ENCODE assay signal across 37 cellular contexts in genomic region chr4:188735082-188735481, GRCh38.
DNase-seq lines count a peak whose midpoint lies in the region; ATAC-seq, FAIRE-seq and TF ChIP-seq lines count a peak whose summit lies in the region.
"Had no signal": no experiment of that assay in that cellular context is flagged by ENCODE, and none has a peak within 500 bp of the region (broad histone marks: within the 10 kb centered on the region; RNA-seq: fewer than 3 reads in every experiment).

No MANE protein-coding gene starts in this region.

- H3K36me3 Mint-ChIP-seq in endothelial cell (ENCODE audit: low read depth, unreplicated experiment), result peaks cover 6% of the 10 kb centered on the region
- H3K36me3 Mint-ChIP-seq: CD14-positive monocyte; CD4-positive, alpha-beta memory T cell; CD4-positive, CD25-positive, alpha-beta regulatory T cell; CD8-positive, alpha-beta memory T cell; CD8-positive, alpha-beta T cell had no signal

- H3K4me3 Mint-ChIP-seq in endothelial cell (ENCODE audit: unreplicated experiment), result no peak overlapping the region
- H3K4me3 Mint-ChIP-seq: B cell; CD14-positive monocyte; CD4-positive, alpha-beta memory T cell; CD4-positive, alpha-beta T cell; CD4-positive, CD25-positive, alpha-beta regulatory T cell; CD8-positive, alpha-beta memory T cell; CD8-positive, alpha-beta T cell had no signal

- peak; percentile 18 for DNase-seq in left ventricle myocardium superior
- no peak for DNase-seq in left cardiac atrium
- peak; percentile 61 for DNase-seq in kidney
- no peak for DNase-seq in neuronal stem cell (ENCODE audit: low spot score)
- peak; percentile 62 for DNase-seq in upper lobe of right lung
- DNase-seq in endothelial cell (ENCODE audit: low spot score), result no peak
- DNase-seq: 8988T; ACHN; AML-193; BE2C; C1 segment of cervical spinal cord; Caco-2; Calu3; CD4-positive, alpha-beta memory T cell; CD4-positive, alpha-beta T cell; CD4-positive, CD25-positive, alpha-beta regulatory T cell; CD8-positive, alpha-beta memory T cell; CD8-positive, alpha-beta T cell; COR-L47; DMS 273 treated with DMSO at 0.1 percent for 48 hours; DMS153; DMS53; DMS79; DMS79 treated with DMSO at 0.1 percent for 48 hours; DND-41; EL had no signal

- ATAC-seq in left ventricle myocardium superior (no peak), left cardiac atrium (no peak), upper lobe of right lung (no peak), HG03025 (IDR thresholded peaks at IDR 0.05; ENCODE audit: low FRiP score, unreplicated experiment) (no peak), GM18870 (IDR thresholded peaks at IDR 0.05; ENCODE audit: unreplicated experiment) (no peak)
- ATAC-seq: A549; CD8-positive, alpha-beta T cell had no signal

- H2AK5ac ChIP-seq in neuronal stem cell (ENCODE audit: low read depth, low read length), result no peak overlapping the region

- peak overlapping the region; percentile 52 for H3K18ac ChIP-seq in neuronal stem cell (ENCODE audit: low read length)

- WGBS in neuronal stem cell (ENCODE audit: extremely low coverage in 2 of 2, insufficient read length in 2 of 2, insufficient replicate concordance in 1 of 2), 2 donors, result no CpG with 5 or more reads among the region's 15 CpGs

- no peak for FAIRE-seq in kidney (lab: Jason Lieb, UNC)
- FAIRE-seq: A204.1, A549, D721Med had no signal

- H3K14ac ChIP-seq in neuronal stem cell (ENCODE audit: low read length), result no peak overlapping the region

- H3K4me2 ChIP-seq in neuronal stem cell (ENCODE audit: insufficient read depth, low read length, poor library complexity, severe bottlenecking), result no peak overlapping the region
- H3K4me2 ChIP-seq: A549; BLaER1; BLaER1 treated with 17β-estradiol and CSF1 and Interleukin-3, amounts not matched to agents 10 nM and 100 nM had no signal

- H3K79me1 ChIP-seq in neuronal stem cell (ENCODE audit: low read depth, low read length), result no peaks in the 10 kb centered on the region

- H3K36me3 ChIP-seq in kidney (ENCODE audit: control insufficient read depth in 1 of 2, insufficient read depth in 2 of 2, low read length in 2 of 2) (no peaks in the 10 kb centered on the region), neuronal stem cell (replicated peaks in 1 of 2; ENCODE audit: control insufficient read depth in 2 of 2, insufficient read depth in 2 of 2, low read length in 2 of 2) (no peaks in the 10 kb centered on the region), upper lobe of right lung (no peaks in the 10 kb centered on the region)
- H3K36me3 ChIP-seq: BE2C; BLaER1; BLaER1 treated with 17β-estradiol and CSF1 and Interleukin-3, amounts not matched to agents 10 nM and 100 nM had no signal

- no peak overlapping the region for H2BK5ac ChIP-seq in neuronal stem cell (ENCODE audit: low read length)

- no peak overlapping the region for H2BK120ac ChIP-seq in neuronal stem cell (ENCODE audit: low read depth, low read length)

- no peaks in the 10 kb centered on the region for H3K27me3 ChIP-seq in neuronal stem cell (ENCODE audit: control insufficient read depth in 3 of 3, insufficient read depth in 3 of 3, low read depth in 1 of 3, low read length in 3 of 3)
- no peaks in the 10 kb centered on the region for H3K27me3 ChIP-seq in upper lobe of right lung
- H3K27me3 ChIP-seq: BE2C; BLaER1; BLaER1 treated with 17β-estradiol and CSF1 and Interleukin-3, amounts not matched to agents 10 nM and 100 nM had no signal

- intact Hi-C loops in left ventricle myocardium superior (cut with micrococcal nuclease), result no loop called here
- intact Hi-C loops in left cardiac atrium (cut with DNase I), result no loop called here
- intact Hi-C loops in kidney (cut with DNase I), result no loop called here
- intact Hi-C loops in upper lobe of right lung (cut with DNase I), result no loop called here

- H4K8ac ChIP-seq in neuronal stem cell (ENCODE audit: low read depth, low read length), result no peak overlapping the region

- H2BK12ac ChIP-seq in neuronal stem cell (ENCODE audit: low read length), result no peak overlapping the region

- H3K27ac ChIP-seq in kidney (ENCODE audit: low read depth in 2 of 2, low read length in 2 of 2) (no peak overlapping the region), neuronal stem cell (replicated peaks; ENCODE audit: low read length) (no peak overlapping the region), upper lobe of right lung (no peak overlapping the region)
- H3K27ac ChIP-seq: 22Rv1; A549; BLaER1; BLaER1 treated with 17β-estradiol and CSF1 and Interleukin-3, amounts not matched to agents 10 nM and 100 nM; C4-2B had no signal

- H4K91ac ChIP-seq in neuronal stem cell (ENCODE audit: low read depth, low read length, poor library complexity), result no peak overlapping the region

- H3K4me1 Mint-ChIP-seq in endothelial cell (ENCODE audit: unreplicated experiment), result no peaks in the 10 kb centered on the region
- H3K4me1 Mint-ChIP-seq: B cell; CD14-positive monocyte; CD4-positive, alpha-beta memory T cell; CD4-positive, CD25-positive, alpha-beta regulatory T cell; CD8-positive, alpha-beta memory T cell had no signal

- H3K4me1 ChIP-seq in kidney (ENCODE audit: control insufficient read depth in 1 of 2, insufficient read depth in 1 of 2, low read depth in 1 of 2, low read length in 2 of 2), result no peaks in the 10 kb centered on the region
- no peaks in the 10 kb centered on the region for H3K4me1 ChIP-seq in neuronal stem cell (ENCODE audit: control insufficient read depth in 2 of 2, insufficient read depth in 1 of 2, low read depth in 1 of 2, low read length in 2 of 2)
- no peaks in the 10 kb centered on the region for H3K4me1 ChIP-seq in upper lobe of right lung
- H3K4me1 ChIP-seq: A549; BE2C; BLaER1; BLaER1 treated with 17β-estradiol and CSF1 and Interleukin-3, amounts not matched to agents 10 nM and 100 nM had no signal

- no peaks in the 10 kb centered on the region for H3K9me3 Mint-ChIP-seq in endothelial cell (ENCODE audit: unreplicated experiment)

- H3K9me3 ChIP-seq in kidney (ENCODE audit: control insufficient read depth in 1 of 2, low read length in 2 of 2) (no peaks in the 10 kb centered on the region), neuronal stem cell (replicated peaks in 1 of 2; ENCODE audit: control insufficient read depth in 2 of 2, insufficient read depth in 1 of 2, low read depth in 1 of 2, low read length in 2 of 2) (no peaks in the 10 kb centered on the region), upper lobe of right lung (no peaks in the 10 kb centered on the region)
- H3K9me3 ChIP-seq: A549, BE2C, Caco-2 had no signal

- no peak overlapping the region for H2AFZ ChIP-seq in neuronal stem cell (ENCODE audit: low read length)

- H2BK15ac ChIP-seq in neuronal stem cell (ENCODE audit: low read length), result no peak overlapping the region

- H3K23ac ChIP-seq in neuronal stem cell (ENCODE audit: low read depth, low read length, poor library complexity), result no peak overlapping the region

- H3K27ac Mint-ChIP-seq in endothelial cell (ENCODE audit: unreplicated experiment), result no peak overlapping the region
- H3K27ac Mint-ChIP-seq: B cell; CD14-positive monocyte; CD4-positive, alpha-beta memory T cell; CD4-positive, alpha-beta T cell; CD4-positive, CD25-positive, alpha-beta regulatory T cell; CD8-positive, alpha-beta memory T cell; CD8-positive, alpha-beta T cell had no signal

- H3K9ac ChIP-seq in kidney (ENCODE audit: low read length in 2 of 2) (no peak overlapping the region), neuronal stem cell (ENCODE audit: low read depth, low read length, poor library complexity) (no peak overlapping the region)
- H3K9ac ChIP-seq: BLaER1; BLaER1 treated with 17β-estradiol and CSF1 and Interleukin-3, amounts not matched to agents 10 nM and 100 nM had no signal

- H3K4ac ChIP-seq in neuronal stem cell (ENCODE audit: low read length), result no peak overlapping the region

- H3K4me3 ChIP-seq in kidney (ENCODE audit: low read length in 2 of 2) (no peak overlapping the region), neuronal stem cell (ENCODE audit: low read length in 2 of 2) (no peak overlapping the region), upper lobe of right lung (no peak overlapping the region)
- H3K4me3 ChIP-seq: A549; BLaER1; BLaER1 treated with 17β-estradiol and CSF1 and Interleukin-3, amounts not matched to agents 10 nM and 100 nM had no signal

- TF ChIP-seq CTCF in kidney (IDR thresholded peaks at IDR 0.05; ENCODE audit: borderline replicate concordance, extremely low read depth, insufficient read depth) (no peak), upper lobe of right lung (IDR thresholded peaks at IDR 0.05) (no peak), endothelial cell (IDR thresholded peaks at IDR 0.05; ENCODE audit: unreplicated experiment) (no peak)

- H3K27me3 Mint-ChIP-seq in endothelial cell (ENCODE audit: unreplicated experiment), result peaks cover 1% of the 10 kb centered on the region
- H3K27me3 Mint-ChIP-seq: B cell; CD4-positive, alpha-beta memory T cell; CD4-positive, alpha-beta T cell; CD4-positive, CD25-positive, alpha-beta regulatory T cell; CD8-positive, alpha-beta memory T cell had no signal

Comparison
In these comparisons a context has a peak if more than half of its experiments do, and no peak if none do; other contexts are left out.
1. DNase-seq: peak in left ventricle myocardium superior (single experiment), kidney (single experiment) and upper lobe of right lung (single experiment); none in left cardiac atrium (single experiment), neuronal stem cell (single experiment) and endothelial cell (single experiment).